Comparison of ENCODE assay signal across 27 cellular contexts in the genomic region with DNA sequence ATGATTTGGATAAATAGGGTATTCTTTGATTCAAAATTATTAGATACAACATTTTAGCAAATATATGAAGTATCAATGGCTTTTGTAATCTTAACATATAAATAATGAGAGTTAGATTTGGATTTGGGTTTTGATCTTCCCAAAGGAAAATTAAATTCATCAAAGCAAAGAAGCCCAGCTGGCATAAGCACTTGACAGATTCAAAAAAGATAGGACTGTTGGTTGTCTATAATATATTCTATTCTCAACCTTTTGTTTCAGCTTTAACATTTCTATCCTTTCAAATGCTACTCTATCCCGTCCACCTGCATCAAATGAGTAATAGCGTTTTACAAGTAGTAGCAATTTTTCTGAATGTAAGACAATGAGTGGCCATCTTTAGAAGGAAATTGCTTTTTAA.
"Had no signal": no experiment of that assay in that cellular context is flagged by ENCODE, and none has a peak within 500 bp of the region (broad histone marks: within the 10 kb centered on the region; RNA-seq: fewer than 3 reads in every experiment).

No MANE protein-coding gene starts in this region.

- H3K4me3 Mint-ChIP-seq: activated CD8-positive, alpha-beta T cell treated with anti-CD3 and anti-CD28 coated beads, Interleukin-2, amount 10 ng/mL, durations not matched to agents 7 days and 5 days; activated naive CD8-positive, alpha-beta T cell; activated T-cell treated with anti-CD3 and anti-CD28 coated beads, Interleukin-2, amount 50 U/mL, for 24 hours; activated T-helper 17 cell treated with anti-CD3 and anti-CD28 coated beads, Interleukin-2, amount 50 U/mL, for 72 hours; immature natural killer cell; natural killer cell treated with Interleukin-12 subunit alpha and Interleukin-12 subunit beta and Interleukin-15 and Interleukin-18, amount 100 ng/mL, for 72 hours; stimulated activated effector memory CD8-positive, alpha-beta T cell treated with anti-CD3 and anti-CD28 coated beads, Interleukin-12 subunit alpha, Interleukin-12 subunit beta, amount 100 ng/mL, for 72 hours; stimulated activated naive CD8-positive, alpha-beta T cell treated with anti-CD3 and anti-CD28 coated beads, Interleukin-15, amount 100 ng/mL, for 72 hours; T-cell had no signal

- H3K27me3 Mint-ChIP-seq: activated naive CD8-positive, alpha-beta T cell; activated T-cell treated with anti-CD3 and anti-CD28 coated beads, Interleukin-2, amount 50 U/mL, for 24 hours; activated T-helper 17 cell treated with anti-CD3 and anti-CD28 coated beads, Interleukin-2, amount 50 U/mL, for 72 hours; natural killer cell treated with Interleukin-12 subunit alpha and Interleukin-12 subunit beta and Interleukin-15 and Interleukin-18, amount 100 ng/mL, for 72 hours; stimulated activated naive CD8-positive, alpha-beta T cell treated with anti-CD3 and anti-CD28 coated beads, Interleukin-15, amount 100 ng/mL, for 72 hours; T-cell had no signal

- ATAC-seq: activated CD8-positive, alpha-beta T cell treated with anti-CD3 and anti-CD28 coated beads, Interleukin-2, amount 10 ng/mL, durations not matched to agents 7 days and 5 days; activated T-helper 17 cell treated with anti-CD3 and anti-CD28 coated beads, Interleukin-2, amount 50 U/mL, for 72 hours; gastroesophageal sphincter; left ventricle myocardium superior; pancreas; stimulated activated effector memory CD8-positive, alpha-beta T cell treated with anti-CD3 and anti-CD28 coated beads, Interleukin-12 subunit alpha, Interleukin-12 subunit beta, amount 100 ng/mL, for 72 hours; stimulated activated naive CD8-positive, alpha-beta T cell treated with anti-CD3 and anti-CD28 coated beads, Interleukin-15, amount 100 ng/mL, for 72 hours; T-cell had no signal

- H3K9me3 ChIP-seq: adrenal gland, gastroesophageal sphincter, pancreas, right lobe of liver, testis, uterus had no signal

- H3K4me3 ChIP-seq: adrenal gland, breast epithelium, coronary artery, gastroesophageal sphincter, pancreas, right lobe of liver, skin epidermis, testis, uterus had no signal

- H3K4me1 ChIP-seq: adrenal gland, breast epithelium, pancreas, right lobe of liver, testis, uterus had no signal

- H3K27ac Mint-ChIP-seq: activated CD8-positive, alpha-beta T cell treated with anti-CD3 and anti-CD28 coated beads, Interleukin-2, amount 10 ng/mL, durations not matched to agents 7 days and 5 days; activated naive CD8-positive, alpha-beta T cell; activated T-cell treated with anti-CD3 and anti-CD28 coated beads, Interleukin-2, amount 50 U/mL, for 24 hours; activated T-helper 17 cell treated with anti-CD3 and anti-CD28 coated beads, Interleukin-2, amount 50 U/mL, for 72 hours; immature natural killer cell; natural killer cell treated with Interleukin-12 subunit alpha and Interleukin-12 subunit beta and Interleukin-15 and Interleukin-18, amount 100 ng/mL, for 72 hours; stimulated activated effector memory CD8-positive, alpha-beta T cell treated with anti-CD3 and anti-CD28 coated beads, Interleukin-12 subunit alpha, Interleukin-12 subunit beta, amount 100 ng/mL, for 72 hours; stimulated activated naive CD8-positive, alpha-beta T cell treated with anti-CD3 and anti-CD28 coated beads, Interleukin-15, amount 100 ng/mL, for 72 hours; T-cell had no signal

- H3K27ac ChIP-seq: adrenal gland, breast epithelium, coronary artery, epithelial cell of prostate, gastroesophageal sphincter, pancreas, right lobe of liver, skin epidermis, testis, uterus, WERI-Rb-1 had no signal

- H3K27me3 ChIP-seq: adrenal gland, breast epithelium, gastroesophageal sphincter, pancreas, right lobe of liver, testis, uterus had no signal

- DNase-seq: activated CD4-positive, alpha-beta T cell treated with anti-CD3 and anti-CD28 coated beads for 1 hour; activated CD4-positive, alpha-beta T cell treated with anti-CD3 and anti-CD28 coated beads, Interleukin-2, amount 50 U/mL, for 1 hour; activated CD8-positive, alpha-beta T cell treated with anti-CD3 and anti-CD28 coated beads, Interleukin-2, amount 10 ng/mL, durations not matched to agents 7 days and 5 days; activated T-cell treated with anti-CD3 and anti-CD28 coated beads, Interleukin-2, amount 50 U/mL, for 24 hours; adrenal gland; immature natural killer cell; kidney glomerular epithelial cell; left ventricle myocardium superior; mammary epithelial cell; right lobe of liver; stimulated activated CD4-positive, alpha-beta T cell treated with anti-CD3 and anti-CD28 coated beads, Interleukin-2, amount 100 ng/mL, for 24 hours; stimulated activated naive CD8-positive, alpha-beta T cell treated with anti-CD3 and anti-CD28 coated beads, Interleukin-15, amount 100 ng/mL, for 72 hours; T-cell; testis; trophoblast cell; uterus; WERI-Rb-1 had no signal

- H3K4me1 Mint-ChIP-seq: activated T-helper 17 cell treated with anti-CD3 and anti-CD28 coated beads, Interleukin-2, amount 50 U/mL, for 72 hours; stimulated activated effector memory CD8-positive, alpha-beta T cell treated with anti-CD3 and anti-CD28 coated beads, Interleukin-12 subunit alpha, Interleukin-12 subunit beta, amount 100 ng/mL, for 72 hours; T-cell had no signal

- H3K36me3 ChIP-seq: adrenal gland, breast epithelium, gastroesophageal sphincter, pancreas, right lobe of liver, uterus, WERI-Rb-1 had no signal

- H3K36me3 Mint-ChIP-seq: immature natural killer cell; stimulated activated effector memory CD8-positive, alpha-beta T cell treated with anti-CD3 and anti-CD28 coated beads, Interleukin-12 subunit alpha, Interleukin-12 subunit beta, amount 100 ng/mL, for 72 hours had no signal
